ENCODE assay signal across 8 cellular contexts in the genomic region with DNA sequence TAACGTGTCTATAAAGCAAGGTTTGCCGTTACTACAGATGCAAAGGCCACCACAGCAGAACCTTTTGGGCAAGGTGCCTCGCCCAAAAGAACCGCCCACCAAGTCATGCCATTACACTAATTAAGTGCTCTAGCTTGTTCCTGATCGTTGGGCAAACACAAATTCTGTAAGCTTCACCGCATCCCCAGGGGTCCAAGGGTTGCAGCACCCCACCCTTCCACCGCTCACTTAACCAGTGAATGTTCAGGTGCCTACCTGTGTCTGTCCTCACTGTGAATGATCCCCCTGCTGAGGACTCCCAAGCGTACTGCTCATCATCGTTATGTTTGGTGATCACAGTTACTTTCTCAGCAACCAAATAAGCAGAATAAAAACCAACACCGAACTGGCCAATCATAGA. TPM values are rescaled to one million over a fixed set of nuclear protein-coding genes. Genes with fewer than 3 reads are reported as not detected.
A peak's percentile ranks its signal among the peaks of the same experiment; 100 is the strongest.
DNase-seq lines count a peak whose midpoint lies in the region; ATAC-seq, FAIRE-seq and TF ChIP-seq lines count a peak whose summit lies in the region.

No MANE protein-coding gene starts in this region.

- peaks cover 51% of the 10 kb centered on the region for H3K36me3 ChIP-seq in CD4-positive, CD25-positive, alpha-beta regulatory T cell (ENCODE audit: control insufficient read depth, insufficient read depth, low read length)
- peaks cover 45 to 49% of the 10 kb centered on the region in 2 donors for H3K36me3 ChIP-seq in duodenal mucosa (ENCODE audit: control insufficient read depth in 1 of 2, insufficient read depth in 2 of 2, low read length in 2 of 2)

- H3K36me3 Mint-ChIP-seq in CD4-positive, CD25-positive, alpha-beta regulatory T cell = peaks cover 55% of the 10 kb centered on the region
- H3K36me3 Mint-ChIP-seq in neural crest cell (ENCODE audit: low read depth) = peaks cover 48% of the 10 kb centered on the region

- H3K4me3 ChIP-seq in CD4-positive, CD25-positive, alpha-beta regulatory T cell (ENCODE audit: low read depth, low read length) = peak overlapping the region; percentile 96
- H3K4me3 ChIP-seq in duodenal mucosa (ENCODE audit: low read depth in 1 of 2, low read length in 2 of 2) = peak overlapping the region; percentile 69 to 88

- H3K27ac ChIP-seq in CD4-positive, CD25-positive, alpha-beta regulatory T cell (ENCODE audit: insufficient read depth, low read length, poor library complexity, severe bottlenecking) = peak overlapping the region; percentile 98
- peak overlapping the region; percentile 11 for H3K27ac ChIP-seq in duodenal mucosa (ENCODE audit: low read depth, low read length)

- peak overlapping the region; percentile 97 to 100 (median 98) for H3K4me3 Mint-ChIP-seq in CD4-positive, CD25-positive, alpha-beta regulatory T cell
- peak overlapping the region; percentile 93 for H3K4me3 Mint-ChIP-seq in neural crest cell

- no peak for TF ChIP-seq CTCF in neural crest cell (conservative IDR thresholded peaks at IDR 0.05)

- peak overlapping the region; percentile 56 to 91 for H3K9ac ChIP-seq in duodenal mucosa (ENCODE audit: low read depth in 1 of 2, low read length in 2 of 2)

- no peaks in the 10 kb centered on the region for H3K9me3 ChIP-seq in CD4-positive, CD25-positive, alpha-beta regulatory T cell (ENCODE audit: control insufficient read depth in 2 of 2, low read length in 2 of 2)
- H3K9me3 ChIP-seq in duodenal mucosa (ENCODE audit: control insufficient read depth in 1 of 2, low read length in 2 of 2) = no peaks in the 10 kb centered on the region

- no peak for ATAC-seq in CD4-positive, CD25-positive, alpha-beta regulatory T cell (ENCODE audit: low read depth in 2 of 2)
- ATAC-seq in GM21526 (IDR thresholded peaks at IDR 0.05; ENCODE audit: low FRiP score, unreplicated experiment) = no peak

- H3K27ac Mint-ChIP-seq in CD4-positive, CD25-positive, alpha-beta regulatory T cell = peak overlapping the region; percentile 98 to 99 (median 98)
- H3K27ac Mint-ChIP-seq in neural crest cell (ENCODE audit: unreplicated experiment) = peak overlapping the region; percentile 99

- peaks cover 46% of the 10 kb centered on the region for H3K4me1 ChIP-seq in CD4-positive, CD25-positive, alpha-beta regulatory T cell (ENCODE audit: control insufficient read depth, insufficient read depth, low read length, poor library complexity, severe bottlenecking)
- H3K4me1 ChIP-seq in duodenal mucosa (ENCODE audit: control insufficient read depth in 1 of 2, insufficient read depth in 2 of 2, low read length in 2 of 2) = peaks cover 18 to 22% of the 10 kb centered on the region in 2 donors

- H3K4me1 Mint-ChIP-seq in CD4-positive, CD25-positive, alpha-beta regulatory T cell = peaks cover 15 to 82% (median 59%) of the 10 kb centered on the region in 4 donors
- peaks cover 70% of the 10 kb centered on the region for H3K4me1 Mint-ChIP-seq in neural crest cell

- no peak for FAIRE-seq in HTR-8/SVneo (lab: Jason Lieb, UNC)

- DNase-seq in CD4-positive, CD25-positive, alpha-beta regulatory T cell = no peak
- DNase-seq in LoVo (ENCODE audit: low spot score) = peak; percentile 26
- DNase-seq in neural crest cell (ENCODE audit: low read depth, low spot score) = no peak
- DNase-seq in HTR-8/SVneo (ENCODE audit: insufficient read length, low spot score) = no peak
- DNase-seq in cerebellar nuclear complex (lab: John Stamatoyannopoulos, UW) = no peak
- no peak for DNase-seq in GOT3 (lab: John Stamatoyannopoulos, UW)

- no peaks in the 10 kb centered on the region for H3K27me3 ChIP-seq in CD4-positive, CD25-positive, alpha-beta regulatory T cell (ENCODE audit: control insufficient read depth, insufficient read depth, low read length)
- no peaks in the 10 kb centered on the region for H3K27me3 ChIP-seq in duodenal mucosa (ENCODE audit: control insufficient read depth in 1 of 2, insufficient read depth in 2 of 2, low read length in 2 of 2)

- H3K9me3 Mint-ChIP-seq in CD4-positive, CD25-positive, alpha-beta regulatory T cell = peaks cover 0 to 4% (median 0%) of the 10 kb centered on the region in 7 donors
- H3K9me3 Mint-ChIP-seq in neural crest cell = no peaks in the 10 kb centered on the region

- H3K27me3 Mint-ChIP-seq in CD4-positive, CD25-positive, alpha-beta regulatory T cell = no peaks in the 10 kb centered on the region
- H3K27me3 Mint-ChIP-seq in neural crest cell (ENCODE audit: low read depth) = no peaks in the 10 kb centered on the region

RNA-seq across cellular contexts. Expression of a gene that starts 1.3 kb away (rescaled TPM):
- 653 TPM for total RNA-seq in CD4-positive, CD25-positive, alpha-beta regulatory T cell
- polyA plus RNA-seq in CD4-positive, CD25-positive, alpha-beta regulatory T cell = 100 to 1,000 TPM; 331 to 414 (median 372) TPM
- 760 and 771 TPM in 2 replicates for total RNA-seq in neural crest cell

RNA-seq across cellular contexts. Expression of a gene that starts 54.2 kb away (rescaled TPM):
- total RNA-seq in CD4-positive, CD25-positive, alpha-beta regulatory T cell = 66.7 TPM
- 10 to 100 TPM; 13.0 to 19.8 (median 18.0) TPM for polyA plus RNA-seq in CD4-positive, CD25-positive, alpha-beta regulatory T cell
- total RNA-seq in neural crest cell = 28.2 and 30.2 TPM in 2 replicates
